ENCODE assay signal across 8 cellular contexts in genomic region chr1:26597629-26598039, GRCh38.
DNase-seq lines count a peak whose midpoint lies in the region; ATAC-seq and TF ChIP-seq lines count a peak whose summit lies in the region.

No MANE protein-coding gene starts in this region.

- CTCF ChIA-PET in PC-9 (lab: Charles Lee), result no interaction called here

- no peak overlapping the region for H3K4me2 ChIP-seq in PC-9

- H4K20me1 ChIP-seq in PC-9 (ENCODE audit: insufficient read depth), result no peaks in the 10 kb centered on the region

- POLR2A ChIA-PET in PC-9 (lab: Charles Lee; ENCODE audit: unreplicated experiment), result interaction anchor here (0.7 kb wide), 1 partner anchor 202 kb away, joined by 3 read pairs; no protein-coding TSS in a partner anchor

- no peaks in the 10 kb centered on the region for H3K9me3 Mint-ChIP-seq in effector memory CD8-positive, alpha-beta T cell
- H3K9me3 Mint-ChIP-seq in naive B cell, result no peaks in the 10 kb centered on the region

- no TSS peak for BruUV-seq in PC-9 (replicated peaks; lab: Mats Ljungman, UMichigan)

- H2AFZ ChIP-seq in PC-9, result no peak overlapping the region

- no peaks in the 10 kb centered on the region for H3K36me3 ChIP-seq in PC-9 (ENCODE audit: low read depth)

- H3K79me2 ChIP-seq in PC-9 (ENCODE audit: low read depth), result no peaks in the 10 kb centered on the region

- no peaks in the 10 kb centered on the region for H3K36me3 Mint-ChIP-seq in effector memory CD8-positive, alpha-beta T cell (ENCODE audit: insufficient read depth)
- no peaks in the 10 kb centered on the region for H3K36me3 Mint-ChIP-seq in naive B cell

- H3K9me2 ChIP-seq in PC-9 (ENCODE audit: insufficient read depth), result no peaks in the 10 kb centered on the region

- peaks cover 3% of the 10 kb centered on the region; the same call in 1 of the 2 replicates for H3F3A ChIP-seq in PC-9 (ENCODE audit: insufficient read depth, low read depth)

- H3K27me3 Mint-ChIP-seq in effector memory CD8-positive, alpha-beta T cell, result no peaks in the 10 kb centered on the region
- H3K27me3 Mint-ChIP-seq in naive B cell, result peaks cover 0 to 5% (median 0%) of the 10 kb centered on the region in 3 donors

- no peak overlapping the region for H3K27ac Mint-ChIP-seq in effector memory CD8-positive, alpha-beta T cell
- H3K27ac Mint-ChIP-seq in naive B cell, result no peak overlapping the region

- peak; percentile 52 for DNase-seq in DMS153 (lab: John Stamatoyannopoulos, UW)
- peak; percentile 43 for DNase-seq in HuH-7 (ENCODE audit: low spot score)
- peak in 1 of 2 experiments; percentile 36 for DNase-seq in PC-9
- DNase-seq in effector memory CD8-positive, alpha-beta T cell, result peak in 2 of 3 experiments; percentile 18 to 19
- peak; percentile 48 for DNase-seq in naive B cell
- no peak for DNase-seq in H4 (ENCODE audit: low spot score)
- no peak for DNase-seq in cortex of kidney (lab: John Stamatoyannopoulos, UW)

- H3K4me3 Mint-ChIP-seq in effector memory CD8-positive, alpha-beta T cell, result no peak overlapping the region
- H3K4me3 Mint-ChIP-seq in naive B cell, result no peak overlapping the region

- no peaks in the 10 kb centered on the region for H3K4me1 ChIP-seq in PC-9 (replicated peaks; ENCODE audit: insufficient read depth)

- TF ChIP-seq CTCF in PC-9 (conservative IDR thresholded peaks at IDR 0.05), result peak; percentile 73

- H3K27ac ChIP-seq in PC-9, result no peak overlapping the region

- no peaks in the 10 kb centered on the region for H3K27me3 ChIP-seq in PC-9 (ENCODE audit: insufficient read depth, low read depth)

- no peaks in the 10 kb centered on the region for H3K9me3 ChIP-seq in PC-9 (ENCODE audit: insufficient read depth, low read depth)

- intact Hi-C loops in PC-9 (cut with micrococcal nuclease; ENCODE audit: unreplicated experiment), result no loop called here

- H3K4me1 Mint-ChIP-seq in effector memory CD8-positive, alpha-beta T cell (ENCODE audit: low read depth in 2 of 2), result peaks cover 0 to 3% of the 10 kb centered on the region in 2 donors
- peaks cover 0 to 10% (median 3%) of the 10 kb centered on the region in 3 donors for H3K4me1 Mint-ChIP-seq in naive B cell

- no peak overlapping the region for H3K4me3 ChIP-seq in PC-9

- ATAC-seq in effector memory CD8-positive, alpha-beta T cell (replicated peaks), result peak; percentile 58
- ATAC-seq in naive B cell (ENCODE audit: low read depth in 2 of 2) (peak; percentile 64), HG03039 (IDR thresholded peaks at IDR 0.05; ENCODE audit: unreplicated experiment) (no peak)

Comparison
In these comparisons a context has a peak if more than half of its experiments do, and no peak if none do; other contexts are left out.
1. DNase-seq: peak in DMS153 (single experiment), HuH-7 (single experiment), effector memory CD8-positive, alpha-beta T cell (2 of 3) and naive B cell (single experiment); none in H4 (single experiment) and cortex of kidney (single experiment).